In the genomic region with DNA sequence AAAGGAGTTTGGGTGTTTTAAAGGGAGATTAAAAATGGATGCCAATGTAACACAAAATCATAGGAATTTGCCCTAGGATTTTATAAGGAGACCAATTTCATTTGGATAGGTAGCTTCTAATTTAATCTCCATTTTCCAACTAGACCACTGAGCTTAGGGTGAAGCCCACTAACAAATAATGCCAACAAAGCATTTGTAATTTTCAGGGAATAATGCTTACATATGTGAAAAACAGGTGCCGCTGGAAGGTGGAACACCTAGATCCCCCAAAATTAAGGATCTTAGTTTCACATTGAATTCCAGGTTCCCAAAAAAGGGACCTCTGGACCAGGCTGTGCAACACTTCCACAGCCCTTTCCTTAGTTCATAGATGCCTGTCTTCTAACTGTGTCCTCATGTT, we compare ENCODE assay signal across 41 cellular contexts.
"Had no signal": no experiment of that assay in that cellular context is flagged by ENCODE, and none has a peak within 500 bp of the region (broad histone marks: within the 10 kb centered on the region; RNA-seq: fewer than 3 reads in every experiment).

No MANE protein-coding gene starts in this region.

- H3K4me1 Mint-ChIP-seq: activated naive CD4-positive, alpha-beta T cell treated with anti-CD3 and anti-CD28 coated beads, Interleukin-2, amount 10 ng/mL, durations not matched to agents 7 days and 5 days; activated naive CD4-positive, alpha-beta T cell treated with anti-CD3 and anti-CD28 coated beads, Interleukin-2, amount 50 U/mL, for 24 hours; activated naive CD8-positive, alpha-beta T cell treated with anti-CD3 and anti-CD28 coated beads for 36 hours; activated naive CD8-positive, alpha-beta T cell treated with anti-CD3 and anti-CD28 coated beads, Interleukin-2, amount 10 ng/mL, durations not matched to agents 7 days and 5 days; activated naive CD8-positive, alpha-beta T cell treated with anti-CD3 and anti-CD28 coated beads, Interleukin-2, amount 50 U/mL, for 24 hours; activated T-helper 17 cell treated with anti-CD3 and anti-CD28 coated beads, Interleukin-2, amount 50 U/mL, for 72 hours; brain; central memory CD8-positive, alpha-beta T cell had no signal

- H3K27ac Mint-ChIP-seq: activated naive CD4-positive, alpha-beta T cell treated with anti-CD3 and anti-CD28 coated beads for 36 hours; activated naive CD4-positive, alpha-beta T cell treated with anti-CD3 and anti-CD28 coated beads, Interleukin-2, amount 10 ng/mL, durations not matched to agents 7 days and 5 days; activated naive CD4-positive, alpha-beta T cell treated with anti-CD3 and anti-CD28 coated beads, Interleukin-2, amount 50 U/mL, for 24 hours; activated naive CD4-positive, alpha-beta T cell treated with anti-CD3 and anti-CD28 coated beads, Interleukin-2, amount 50 U/mL, for 72 hours; activated naive CD8-positive, alpha-beta T cell; activated naive CD8-positive, alpha-beta T cell treated with anti-CD3 and anti-CD28 coated beads for 36 hours; activated naive CD8-positive, alpha-beta T cell treated with anti-CD3 and anti-CD28 coated beads, Interleukin-2, amount 10 ng/mL, durations not matched to agents 7 days and 5 days; activated naive CD8-positive, alpha-beta T cell treated with anti-CD3 and anti-CD28 coated beads, Interleukin-2, amount 50 U/mL, for 24 hours; activated T-cell treated with anti-CD3 and anti-CD28 coated beads, Interleukin-2, amount 50 U/mL, for 24 hours; activated T-cell treated with anti-CD3 and anti-CD28 coated beads, Interleukin-2, amount 50 U/mL, for 72 hours; activated T-helper 1 cell treated with anti-CD3 and anti-CD28 coated beads, Interleukin-12 subunit alpha, Interleukin-12 subunit beta, Interleukin-2, Interleukin-4 antibody, amounts not matched to agents 30 ng/mL and 10 ng/mL and 1 ng/mL, durations not matched to agents 14 hours and 24 hours and 36 hours; activated T-helper 17 cell treated with anti-CD3 and anti-CD28 coated beads, Interleukin-2, amount 50 U/mL, for 72 hours; activated T-helper 2 cell treated with anti-CD3 and anti-CD28 coated beads, Interferon-gamma antibody, Interleukin-2, Interleukin-4, amounts not matched to agents 10 μg/mL and 5 μg/mL and 100 μg/mL, durations not matched to agents 14 hours and 24 hours and 36 hours; brain had no signal

- H3K27ac ChIP-seq: adrenal gland, ascending aorta, body of pancreas, brain microvascular endothelial cell, breast epithelium, cardiac muscle cell had no signal

- H3K36me3 Mint-ChIP-seq: activated naive CD4-positive, alpha-beta T cell treated with anti-CD3 and anti-CD28 coated beads, Interleukin-2, amount 10 ng/mL, durations not matched to agents 7 days and 5 days; activated naive CD4-positive, alpha-beta T cell treated with anti-CD3 and anti-CD28 coated beads, Interleukin-2, amount 50 U/mL, for 24 hours; activated naive CD4-positive, alpha-beta T cell treated with anti-CD3 and anti-CD28 coated beads, Interleukin-2, amount 50 U/mL, for 72 hours; activated naive CD8-positive, alpha-beta T cell; activated naive CD8-positive, alpha-beta T cell treated with anti-CD3 and anti-CD28 coated beads for 36 hours; activated naive CD8-positive, alpha-beta T cell treated with anti-CD3 and anti-CD28 coated beads, Interleukin-2, amount 10 ng/mL, durations not matched to agents 7 days and 5 days; brain had no signal

- H3K9me3 ChIP-seq: adrenal gland, ascending aorta, body of pancreas, breast epithelium had no signal

- H3K27me3 ChIP-seq: adrenal gland, ascending aorta, body of pancreas, brain microvascular endothelial cell, breast epithelium, cardiac muscle cell had no signal

- H3K9me3 Mint-ChIP-seq: activated naive CD4-positive, alpha-beta T cell treated with anti-CD3 and anti-CD28 coated beads, Interleukin-2, amount 10 ng/mL, durations not matched to agents 7 days and 5 days; activated naive CD4-positive, alpha-beta T cell treated with anti-CD3 and anti-CD28 coated beads, Interleukin-2, amount 50 U/mL, for 24 hours; activated naive CD4-positive, alpha-beta T cell treated with anti-CD3 and anti-CD28 coated beads, Interleukin-2, amount 50 U/mL, for 72 hours; activated naive CD8-positive, alpha-beta T cell treated with anti-CD3 and anti-CD28 coated beads for 36 hours; activated T-cell treated with anti-CD3 and anti-CD28 coated beads, Interleukin-2, amount 50 U/mL, for 24 hours; activated T-helper 1 cell treated with anti-CD3 and anti-CD28 coated beads, Interleukin-12 subunit alpha, Interleukin-12 subunit beta, Interleukin-2, Interleukin-4 antibody, amounts not matched to agents 30 ng/mL and 10 ng/mL and 1 ng/mL, durations not matched to agents 14 hours and 24 hours and 36 hours; activated T-helper 17 cell treated with anti-CD3 and anti-CD28 coated beads, Interleukin-2, amount 50 U/mL, for 72 hours; activated T-helper 2 cell treated with anti-CD3 and anti-CD28 coated beads, Interferon-gamma antibody, Interleukin-2, Interleukin-4, amounts not matched to agents 10 μg/mL and 5 μg/mL and 100 μg/mL, durations not matched to agents 14 hours and 24 hours and 36 hours; central memory CD8-positive, alpha-beta T cell had no signal

- ATAC-seq: activated naive CD4-positive, alpha-beta T cell treated with anti-CD3 and anti-CD28 coated beads, Interleukin-2, amount 50 U/mL, for 72 hours; activated naive CD8-positive, alpha-beta T cell treated with anti-CD3 and anti-CD28 coated beads, Interleukin-2, amount 50 U/mL, for 24 hours; activated T-cell treated with anti-CD3 and anti-CD28 coated beads, Interleukin-2, amount 50 U/mL, for 4 hours; activated T-cell treated with anti-CD3 and anti-CD28 coated beads, Interleukin-2, amount 50 U/mL, for 72 hours; activated T-helper 17 cell treated with anti-CD3 and anti-CD28 coated beads, Interleukin-2, amount 50 U/mL, for 72 hours; body of pancreas had no signal

- H3K4me1 ChIP-seq: adrenal gland, ascending aorta, body of pancreas, breast epithelium had no signal

- FAIRE-seq: astrocyte, bronchial epithelial cell had no signal

- H3K4me3 Mint-ChIP-seq: activated naive CD4-positive, alpha-beta T cell treated with anti-CD3 and anti-CD28 coated beads for 36 hours; activated naive CD4-positive, alpha-beta T cell treated with anti-CD3 and anti-CD28 coated beads, Interleukin-2, amount 10 ng/mL, durations not matched to agents 7 days and 5 days; activated naive CD4-positive, alpha-beta T cell treated with anti-CD3 and anti-CD28 coated beads, Interleukin-2, amount 50 U/mL, for 24 hours; activated naive CD8-positive, alpha-beta T cell; activated naive CD8-positive, alpha-beta T cell treated with anti-CD3 and anti-CD28 coated beads for 36 hours; activated naive CD8-positive, alpha-beta T cell treated with anti-CD3 and anti-CD28 coated beads, Interleukin-2, amount 10 ng/mL, durations not matched to agents 7 days and 5 days; activated naive CD8-positive, alpha-beta T cell treated with anti-CD3 and anti-CD28 coated beads, Interleukin-2, amount 50 U/mL, for 24 hours; activated T-cell treated with anti-CD3 and anti-CD28 coated beads, Interleukin-2, amount 50 U/mL, for 24 hours; activated T-cell treated with anti-CD3 and anti-CD28 coated beads, Interleukin-2, amount 50 U/mL, for 4 hours; activated T-cell treated with anti-CD3 and anti-CD28 coated beads, Interleukin-2, amount 50 U/mL, for 72 hours; activated T-helper 1 cell treated with anti-CD3 and anti-CD28 coated beads, Interleukin-12 subunit alpha, Interleukin-12 subunit beta, Interleukin-2, Interleukin-4 antibody, amounts not matched to agents 30 ng/mL and 10 ng/mL and 1 ng/mL, durations not matched to agents 14 hours and 24 hours and 36 hours; activated T-helper 17 cell treated with anti-CD3 and anti-CD28 coated beads, Interleukin-2, amount 50 U/mL, for 72 hours; brain; central memory CD8-positive, alpha-beta T cell had no signal

- H3K27me3 Mint-ChIP-seq: activated naive CD4-positive, alpha-beta T cell treated with anti-CD3 and anti-CD28 coated beads, Interleukin-2, amount 10 ng/mL, durations not matched to agents 7 days and 5 days had no signal

- H3K4me3 ChIP-seq: adrenal gland, ascending aorta, body of pancreas, breast epithelium, cardiac muscle cell had no signal

- H3K36me3 ChIP-seq: adrenal gland, ascending aorta, brain microvascular endothelial cell, breast epithelium, cardiac muscle cell had no signal

- DNase-seq: activated effector memory CD4-positive, alpha-beta T cell treated with anti-CD3 and anti-CD28 coated beads, Interleukin-2, amount 50 U/mL, for 16 hours; activated effector memory CD4-positive, alpha-beta T cell treated with Interleukin-2 at 50 U/mL for 16 hours; activated gamma-delta T cell; activated gamma-delta T cell treated with Interleukin-2 at 50 U/mL for 16 hours; activated naive CD4-positive, alpha-beta T cell; activated naive CD4-positive, alpha-beta T cell treated with anti-CD3 and anti-CD28 coated beads for 36 hours; activated naive CD4-positive, alpha-beta T cell treated with anti-CD3 and anti-CD28 coated beads, Interleukin-2, amount 10 ng/mL, durations not matched to agents 7 days and 5 days; activated naive CD4-positive, alpha-beta T cell treated with anti-CD3 and anti-CD28 coated beads, Interleukin-2, amount 50 U/mL, for 16 hours; activated naive CD4-positive, alpha-beta T cell treated with Interleukin-2 at 50 U/mL for 16 hours; activated naive CD8-positive, alpha-beta T cell treated with anti-CD3 and anti-CD28 coated beads for 36 hours; activated naive CD8-positive, alpha-beta T cell treated with anti-CD3 and anti-CD28 coated beads, Interleukin-2, amount 10 ng/mL, durations not matched to agents 7 days and 5 days; activated naive CD8-positive, alpha-beta T cell treated with anti-CD3 and anti-CD28 coated beads, Interleukin-2, amount 50 U/mL, for 24 hours; activated T-cell treated with anti-CD3 and anti-CD28 coated beads for 4 hours; activated T-cell treated with anti-CD3 and anti-CD28 coated beads, Interleukin-2, amount 50 U/mL, for 1 hour; activated T-cell treated with anti-CD3 and anti-CD28 coated beads, Interleukin-2, amount 50 U/mL, for 24 hours; activated T-cell treated with anti-CD3 and anti-CD28 coated beads, Interleukin-2, amount 50 U/mL, for 4 hours; activated T-cell treated with anti-CD3 and anti-CD28 coated beads, Interleukin-2, amount 50 U/mL, for 48 hours; activated T-cell treated with anti-CD3 and anti-CD28 coated beads, Interleukin-2, amount 50 U/mL, for 72 hours; adrenal gland; amniotic stem cell; amygdala; anterior cingulate cortex; aorta; body of pancreas; brain microvascular endothelial cell; caudate nucleus; central memory CD4-positive, alpha-beta T cell; cerebellar nuclear complex had no signal
